Comparison of ENCODE assay signal across 27 cellular contexts in the genomic region with DNA sequence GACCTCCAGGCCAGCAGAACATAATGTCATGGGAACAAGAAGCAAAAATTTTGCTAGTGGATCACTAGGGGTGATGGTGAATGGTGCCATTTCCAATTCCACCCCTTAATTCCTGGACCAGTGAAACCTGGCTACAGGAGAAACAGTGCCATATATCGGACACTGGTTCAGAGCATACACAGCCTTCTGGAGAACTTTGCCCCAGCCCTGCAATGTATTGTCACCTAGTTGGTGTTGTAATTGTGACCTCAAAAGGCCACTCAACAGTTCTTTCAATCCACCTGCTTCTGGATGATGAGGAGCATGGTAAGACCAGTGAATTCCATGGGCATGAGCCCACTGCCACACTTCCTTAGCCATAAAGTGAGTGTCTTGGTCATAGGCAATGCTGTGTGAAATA.
"Had no signal": no experiment of that assay in that cellular context is flagged by ENCODE, and none has a peak within 500 bp of the region (broad histone marks: within the 10 kb centered on the region; RNA-seq: fewer than 3 reads in every experiment).

No MANE protein-coding gene starts in this region.

- FAIRE-seq: urothelium cell line had no signal

- DNase-seq: stimulated activated CD4-positive, alpha-beta T cell treated with anti-CD3 and anti-CD28 coated beads, Interleukin-2, amount 100 ng/mL, for 48 hours; stimulated activated CD4-positive, alpha-beta T cell treated with anti-CD3 and anti-CD28 coated beads, Interleukin-4, amount 100 ng/mL, for 1 hour; stimulated activated CD4-positive, alpha-beta T cell treated with anti-CD3 and anti-CD28 coated beads, Interleukin-4, amount 100 ng/mL, for 24 hours; stimulated activated CD4-positive, alpha-beta T cell treated with anti-CD3 and anti-CD28 coated beads, Interleukin-4, amount 100 ng/mL, for 4 hours; stimulated activated CD8-positive, alpha-beta memory T cell treated with anti-CD3 and anti-CD28 coated beads, Interleukin-4, amount 100 ng/mL, for 48 hours; stimulated activated naive B cell treated with anti-CD40 and anti-IgM and Interleukin-4, amounts not matched to agents 10 μg/mL and 1 μg/mL and 100 μg/mL, for 72 hours; stimulated activated naive CD4-positive, alpha-beta T cell; stimulated activated naive CD4-positive, alpha-beta T cell treated with Interleukin-2 at 50 U/mL for 16 hours; stimulated activated naive CD8-positive, alpha-beta T cell treated with anti-CD3 and anti-CD28 coated beads, Interleukin-15, amount 100 ng/mL, for 72 hours; stimulated activated naive CD8-positive, alpha-beta T cell treated with anti-CD3 and anti-CD28 coated beads, Interleukin-15, Interleukin-2, amounts not matched to agents 100 U/mL and 50 U/mL, for 24 hours; stomach; substantia nigra; testis; thyroid gland; tibial artery; transverse colon; trophoblast cell; upper lobe of left lung; upper lobe of right lung; uterus had no signal

- H3K36me3 ChIP-seq: stomach, suprapubic skin, thoracic aorta, thyroid gland, transverse colon, upper lobe of left lung, upper lobe of right lung, uterus, vagina had no signal

- H3K9me3 ChIP-seq: suprapubic skin, testis, thyroid gland, transverse colon, upper lobe of right lung, uterus, vagina had no signal

- H3K27ac ChIP-seq: stomach, suprapubic skin, testis, thoracic aorta, thyroid gland, tibial artery, tibial nerve, transverse colon, upper lobe of left lung, upper lobe of right lung, uterus, vagina had no signal

- H3K4me1 ChIP-seq: stomach, suprapubic skin, testis, thyroid gland, tibial artery, tibial nerve, transverse colon, upper lobe of right lung, uterus, vagina had no signal

- ATAC-seq: stimulated activated effector memory CD8-positive, alpha-beta T cell treated with anti-CD3 and anti-CD28 coated beads, Interleukin-12 subunit alpha, Interleukin-12 subunit beta, amount 100 ng/mL, for 72 hours; stimulated activated memory B cell treated with anti-CD40 and anti-IgM and Interleukin-4, amounts not matched to agents 10 μg/mL and 1 μg/mL and 100 μg/mL, for 72 hours; stimulated activated naive B cell treated with anti-CD40 and anti-IgM and Interleukin-4, amounts not matched to agents 10 μg/mL and 1 μg/mL and 100 μg/mL, for 72 hours; stimulated activated naive CD8-positive, alpha-beta T cell treated with anti-CD3 and anti-CD28 coated beads, Interleukin-15, amount 100 ng/mL, for 72 hours; stimulated activated naive CD8-positive, alpha-beta T cell treated with anti-CD3 and anti-CD28 coated beads, Interleukin-15, Interleukin-2, amounts not matched to agents 100 U/mL and 50 U/mL, for 24 hours; upper lobe of right lung had no signal

- H3K4me3 ChIP-seq: stomach, suprapubic skin, testis, thoracic aorta, thyroid gland, tibial artery, tibial nerve, transverse colon, upper lobe of left lung, upper lobe of right lung, uterus, vagina had no signal

- H3K27me3 ChIP-seq: stomach, suprapubic skin, testis, thyroid gland, tibial artery, tibial nerve, transverse colon, upper lobe of left lung, upper lobe of right lung, uterus, vagina had no signal
